Comparison of ENCODE assay signal across 8 cellular contexts in genomic region chr5:130836729-130837660, GRCh38.
A peak's percentile ranks its signal among the peaks of the same experiment; 100 is the strongest.
DNase-seq lines count a peak whose midpoint lies in the region; ATAC-seq and TF ChIP-seq lines count a peak whose summit lies in the region.

No MANE protein-coding gene starts in this region.

- peak overlapping the region; percentile 74 for H3K4me3 Mint-ChIP-seq in stimulated activated memory B cell treated with anti-CD40 and anti-IgM and Interleukin-4, amounts not matched to agents 10 μg/mL and 1 μg/mL and 100 μg/mL, for 72 hours

- H3K9me3 Mint-ChIP-seq in stimulated activated memory B cell treated with anti-CD40 and anti-IgM and Interleukin-4, amounts not matched to agents 10 μg/mL and 1 μg/mL and 100 μg/mL, for 72 hours: peaks cover 3% of the 10 kb centered on the region

- no peaks in the 10 kb centered on the region for H3K36me3 Mint-ChIP-seq in stimulated activated memory B cell treated with anti-CD40 and anti-IgM and Interleukin-4, amounts not matched to agents 10 μg/mL and 1 μg/mL and 100 μg/mL, for 72 hours

- H3K4me1 Mint-ChIP-seq in stimulated activated memory B cell treated with anti-CD40 and anti-IgM and Interleukin-4, amounts not matched to agents 10 μg/mL and 1 μg/mL and 100 μg/mL, for 72 hours: peaks cover 11% of the 10 kb centered on the region

- peak overlapping the region; percentile 19 for H3K4me3 ChIP-seq in epithelial cell of proximal tubule (ENCODE audit: low read depth, low read length)

- H3K27me3 Mint-ChIP-seq in stimulated activated memory B cell treated with anti-CD40 and anti-IgM and Interleukin-4, amounts not matched to agents 10 μg/mL and 1 μg/mL and 100 μg/mL, for 72 hours: peaks cover 14% of the 10 kb centered on the region

- DNase-seq in NCI-H510A treated with DMSO at 0.1 percent for 48 hours (lab: John Stamatoyannopoulos, UW) (peak; percentile 2), NCI-H510A (lab: John Stamatoyannopoulos, UW) (no peak), RPMI7951 (ENCODE audit: low read depth) (peak; percentile 3), epithelial cell of proximal tubule (ENCODE audit: low read depth) (no peak), NCI-H1105 (lab: John Stamatoyannopoulos, UW) (no peak)
- DNase-seq in activated effector memory CD4-positive, alpha-beta T cell treated with Interleukin-2 at 50 U/mL for 16 hours: no peak

- no peak for TF ChIP-seq CTCF in epithelial cell of proximal tubule (conservative IDR thresholded peaks at IDR 0.05; ENCODE audit: low read depth, low read length)

- peak overlapping the region; percentile 62 for H3K27ac Mint-ChIP-seq in stimulated activated memory B cell treated with anti-CD40 and anti-IgM and Interleukin-4, amounts not matched to agents 10 μg/mL and 1 μg/mL and 100 μg/mL, for 72 hours

- peak; percentile 62 for ATAC-seq in HG02840 (IDR thresholded peaks at IDR 0.05; ENCODE audit: low FRiP score, unreplicated experiment)
- no peak for ATAC-seq in stimulated activated memory B cell treated with anti-CD40 and anti-IgM and Interleukin-4, amounts not matched to agents 10 μg/mL and 1 μg/mL and 100 μg/mL, for 72 hours

Comparison
In these comparisons a context has a peak if more than half of its experiments do, and no peak if none do; other contexts are left out.
1. DNase-seq: peak in NCI-H510A treated with DMSO at 0.1 percent for 48 hours (single experiment) and RPMI7951 (single experiment); none in NCI-H510A (single experiment), epithelial cell of proximal tubule (single experiment), activated effector memory CD4-positive, alpha-beta T cell treated with Interleukin-2 at 50 U/mL for 16 hours (single experiment) and NCI-H1105 (single experiment).